Comparison of ENCODE assay signal across 38 cellular contexts in genomic region chr7:83449781-83450180, GRCh38.
"Had no signal": no experiment of that assay in that cellular context is flagged by ENCODE, and none has a peak within 500 bp of the region (broad histone marks: within the 10 kb centered on the region; RNA-seq: fewer than 3 reads in every experiment).

No MANE protein-coding gene starts in this region.

- H3K9me3 Mint-ChIP-seq: activated naive CD4-positive, alpha-beta T cell treated with anti-CD3 and anti-CD28 coated beads, Interleukin-2, amount 50 U/mL, for 24 hours; activated naive CD8-positive, alpha-beta T cell treated with anti-CD3 and anti-CD28 coated beads, Interleukin-2, amount 10 ng/mL, durations not matched to agents 7 days and 5 days; activated naive CD8-positive, alpha-beta T cell treated with anti-CD3 and anti-CD28 coated beads, Interleukin-2, amount 50 U/mL, for 24 hours; activated T-cell treated with anti-CD3 and anti-CD28 coated beads, Interleukin-2, amount 50 U/mL, for 4 hours; activated T-helper 1 cell treated with anti-CD3 and anti-CD28 coated beads, Interleukin-12 subunit alpha, Interleukin-12 subunit beta, Interleukin-2, Interleukin-4 antibody, amounts not matched to agents 30 ng/mL and 10 ng/mL and 1 ng/mL, durations not matched to agents 14 hours and 24 hours and 36 hours; activated T-helper 2 cell treated with anti-CD3 and anti-CD28 coated beads, Interferon-gamma antibody, Interleukin-2, Interleukin-4, amounts not matched to agents 10 μg/mL and 5 μg/mL and 100 μg/mL, durations not matched to agents 14 hours and 24 hours and 36 hours; brain had no signal

- ATAC-seq: activated naive CD4-positive, alpha-beta T cell treated with anti-CD3 and anti-CD28 coated beads, Interleukin-2, amount 50 U/mL, for 72 hours; activated naive CD8-positive, alpha-beta T cell treated with anti-CD3 and anti-CD28 coated beads, Interleukin-2, amount 50 U/mL, for 24 hours; activated T-cell treated with anti-CD3 and anti-CD28 coated beads, Interleukin-2, amount 50 U/mL, for 4 hours; activated T-cell treated with anti-CD3 and anti-CD28 coated beads, Interleukin-2, amount 50 U/mL, for 72 hours; activated T-helper 17 cell treated with anti-CD3 and anti-CD28 coated beads, Interleukin-2, amount 50 U/mL, for 72 hours; body of pancreas had no signal

- H3K27me3 Mint-ChIP-seq: activated naive CD4-positive, alpha-beta T cell treated with anti-CD3 and anti-CD28 coated beads, Interleukin-2, amount 10 ng/mL, durations not matched to agents 7 days and 5 days; activated naive CD4-positive, alpha-beta T cell treated with anti-CD3 and anti-CD28 coated beads, Interleukin-2, amount 50 U/mL, for 24 hours; activated naive CD8-positive, alpha-beta T cell; activated naive CD8-positive, alpha-beta T cell treated with anti-CD3 and anti-CD28 coated beads for 36 hours; activated naive CD8-positive, alpha-beta T cell treated with anti-CD3 and anti-CD28 coated beads, Interleukin-2, amount 10 ng/mL, durations not matched to agents 7 days and 5 days; activated naive CD8-positive, alpha-beta T cell treated with anti-CD3 and anti-CD28 coated beads, Interleukin-2, amount 50 U/mL, for 24 hours; activated T-cell treated with anti-CD3 and anti-CD28 coated beads, Interleukin-2, amount 50 U/mL, for 24 hours; activated T-helper 17 cell treated with anti-CD3 and anti-CD28 coated beads, Interleukin-2, amount 50 U/mL, for 72 hours; brain; central memory CD8-positive, alpha-beta T cell had no signal

- H3K27ac ChIP-seq: adrenal gland, ascending aorta, body of pancreas, brain microvascular endothelial cell, breast epithelium, cardiac muscle cell had no signal

- H3K36me3 Mint-ChIP-seq: activated naive CD4-positive, alpha-beta T cell treated with anti-CD3 and anti-CD28 coated beads, Interleukin-2, amount 10 ng/mL, durations not matched to agents 7 days and 5 days; activated naive CD4-positive, alpha-beta T cell treated with anti-CD3 and anti-CD28 coated beads, Interleukin-2, amount 50 U/mL, for 24 hours; activated naive CD4-positive, alpha-beta T cell treated with anti-CD3 and anti-CD28 coated beads, Interleukin-2, amount 50 U/mL, for 72 hours; activated naive CD8-positive, alpha-beta T cell; activated naive CD8-positive, alpha-beta T cell treated with anti-CD3 and anti-CD28 coated beads for 36 hours; activated naive CD8-positive, alpha-beta T cell treated with anti-CD3 and anti-CD28 coated beads, Interleukin-2, amount 10 ng/mL, durations not matched to agents 7 days and 5 days; brain had no signal

- H3K4me1 Mint-ChIP-seq: activated naive CD4-positive, alpha-beta T cell treated with anti-CD3 and anti-CD28 coated beads, Interleukin-2, amount 10 ng/mL, durations not matched to agents 7 days and 5 days; activated naive CD4-positive, alpha-beta T cell treated with anti-CD3 and anti-CD28 coated beads, Interleukin-2, amount 50 U/mL, for 24 hours; activated naive CD8-positive, alpha-beta T cell treated with anti-CD3 and anti-CD28 coated beads for 36 hours; activated naive CD8-positive, alpha-beta T cell treated with anti-CD3 and anti-CD28 coated beads, Interleukin-2, amount 10 ng/mL, durations not matched to agents 7 days and 5 days; activated naive CD8-positive, alpha-beta T cell treated with anti-CD3 and anti-CD28 coated beads, Interleukin-2, amount 50 U/mL, for 24 hours; activated T-helper 17 cell treated with anti-CD3 and anti-CD28 coated beads, Interleukin-2, amount 50 U/mL, for 72 hours; central memory CD8-positive, alpha-beta T cell had no signal

- H3K4me1 ChIP-seq: adrenal gland, ascending aorta, body of pancreas, breast epithelium had no signal

- H3K4me3 Mint-ChIP-seq: activated naive CD4-positive, alpha-beta T cell treated with anti-CD3 and anti-CD28 coated beads for 36 hours; activated naive CD4-positive, alpha-beta T cell treated with anti-CD3 and anti-CD28 coated beads, Interleukin-2, amount 10 ng/mL, durations not matched to agents 7 days and 5 days; activated naive CD4-positive, alpha-beta T cell treated with anti-CD3 and anti-CD28 coated beads, Interleukin-2, amount 50 U/mL, for 24 hours; activated naive CD8-positive, alpha-beta T cell; activated naive CD8-positive, alpha-beta T cell treated with anti-CD3 and anti-CD28 coated beads for 36 hours; activated naive CD8-positive, alpha-beta T cell treated with anti-CD3 and anti-CD28 coated beads, Interleukin-2, amount 10 ng/mL, durations not matched to agents 7 days and 5 days; activated naive CD8-positive, alpha-beta T cell treated with anti-CD3 and anti-CD28 coated beads, Interleukin-2, amount 50 U/mL, for 24 hours; activated T-cell treated with anti-CD3 and anti-CD28 coated beads, Interleukin-2, amount 50 U/mL, for 24 hours; activated T-cell treated with anti-CD3 and anti-CD28 coated beads, Interleukin-2, amount 50 U/mL, for 4 hours; activated T-cell treated with anti-CD3 and anti-CD28 coated beads, Interleukin-2, amount 50 U/mL, for 72 hours; activated T-helper 1 cell treated with anti-CD3 and anti-CD28 coated beads, Interleukin-12 subunit alpha, Interleukin-12 subunit beta, Interleukin-2, Interleukin-4 antibody, amounts not matched to agents 30 ng/mL and 10 ng/mL and 1 ng/mL, durations not matched to agents 14 hours and 24 hours and 36 hours; activated T-helper 17 cell treated with anti-CD3 and anti-CD28 coated beads, Interleukin-2, amount 50 U/mL, for 72 hours; brain; central memory CD8-positive, alpha-beta T cell had no signal

- H3K36me3 ChIP-seq: adrenal gland, ascending aorta, brain microvascular endothelial cell, breast epithelium, cardiac muscle cell had no signal

- H3K27me3 ChIP-seq: adrenal gland, ascending aorta, body of pancreas, brain microvascular endothelial cell, breast epithelium, cardiac muscle cell had no signal

- H3K4me3 ChIP-seq: adrenal gland, ascending aorta, body of pancreas, breast epithelium, cardiac muscle cell had no signal

- H3K9me3 ChIP-seq: adrenal gland, ascending aorta, body of pancreas, breast epithelium had no signal

- H3K27ac Mint-ChIP-seq: activated naive CD4-positive, alpha-beta T cell treated with anti-CD3 and anti-CD28 coated beads for 36 hours; activated naive CD4-positive, alpha-beta T cell treated with anti-CD3 and anti-CD28 coated beads, Interleukin-2, amount 10 ng/mL, durations not matched to agents 7 days and 5 days; activated naive CD4-positive, alpha-beta T cell treated with anti-CD3 and anti-CD28 coated beads, Interleukin-2, amount 50 U/mL, for 24 hours; activated naive CD4-positive, alpha-beta T cell treated with anti-CD3 and anti-CD28 coated beads, Interleukin-2, amount 50 U/mL, for 72 hours; activated naive CD8-positive, alpha-beta T cell; activated naive CD8-positive, alpha-beta T cell treated with anti-CD3 and anti-CD28 coated beads for 36 hours; activated naive CD8-positive, alpha-beta T cell treated with anti-CD3 and anti-CD28 coated beads, Interleukin-2, amount 10 ng/mL, durations not matched to agents 7 days and 5 days; activated naive CD8-positive, alpha-beta T cell treated with anti-CD3 and anti-CD28 coated beads, Interleukin-2, amount 50 U/mL, for 24 hours; activated T-cell treated with anti-CD3 and anti-CD28 coated beads, Interleukin-2, amount 50 U/mL, for 24 hours; activated T-cell treated with anti-CD3 and anti-CD28 coated beads, Interleukin-2, amount 50 U/mL, for 72 hours; activated T-helper 1 cell treated with anti-CD3 and anti-CD28 coated beads, Interleukin-12 subunit alpha, Interleukin-12 subunit beta, Interleukin-2, Interleukin-4 antibody, amounts not matched to agents 30 ng/mL and 10 ng/mL and 1 ng/mL, durations not matched to agents 14 hours and 24 hours and 36 hours; activated T-helper 17 cell treated with anti-CD3 and anti-CD28 coated beads, Interleukin-2, amount 50 U/mL, for 72 hours; activated T-helper 2 cell treated with anti-CD3 and anti-CD28 coated beads, Interferon-gamma antibody, Interleukin-2, Interleukin-4, amounts not matched to agents 10 μg/mL and 5 μg/mL and 100 μg/mL, durations not matched to agents 14 hours and 24 hours and 36 hours; brain had no signal

- DNase-seq: activated effector memory CD4-positive, alpha-beta T cell treated with anti-CD3 and anti-CD28 coated beads, Interleukin-2, amount 50 U/mL, for 16 hours; activated effector memory CD4-positive, alpha-beta T cell treated with Interleukin-2 at 50 U/mL for 16 hours; activated gamma-delta T cell; activated gamma-delta T cell treated with Interleukin-2 at 50 U/mL for 16 hours; activated naive CD4-positive, alpha-beta T cell; activated naive CD4-positive, alpha-beta T cell treated with anti-CD3 and anti-CD28 coated beads for 36 hours; activated naive CD4-positive, alpha-beta T cell treated with anti-CD3 and anti-CD28 coated beads, Interleukin-2, amount 10 ng/mL, durations not matched to agents 7 days and 5 days; activated naive CD4-positive, alpha-beta T cell treated with anti-CD3 and anti-CD28 coated beads, Interleukin-2, amount 50 U/mL, for 16 hours; activated naive CD4-positive, alpha-beta T cell treated with Interleukin-2 at 50 U/mL for 16 hours; activated naive CD8-positive, alpha-beta T cell treated with anti-CD3 and anti-CD28 coated beads for 36 hours; activated naive CD8-positive, alpha-beta T cell treated with anti-CD3 and anti-CD28 coated beads, Interleukin-2, amount 10 ng/mL, durations not matched to agents 7 days and 5 days; activated naive CD8-positive, alpha-beta T cell treated with anti-CD3 and anti-CD28 coated beads, Interleukin-2, amount 50 U/mL, for 24 hours; activated T-cell treated with anti-CD3 and anti-CD28 coated beads, Interleukin-2, amount 50 U/mL, for 1 hour; activated T-cell treated with anti-CD3 and anti-CD28 coated beads, Interleukin-2, amount 50 U/mL, for 24 hours; activated T-cell treated with anti-CD3 and anti-CD28 coated beads, Interleukin-2, amount 50 U/mL, for 4 hours; activated T-cell treated with anti-CD3 and anti-CD28 coated beads, Interleukin-2, amount 50 U/mL, for 48 hours; activated T-cell treated with anti-CD3 and anti-CD28 coated beads, Interleukin-2, amount 50 U/mL, for 72 hours; adrenal gland; amniotic stem cell; amygdala; anterior cingulate cortex; aorta; body of pancreas; brain microvascular endothelial cell; caudate nucleus; central memory CD4-positive, alpha-beta T cell; cerebellar nuclear complex had no signal
